In the genomic region with DNA sequence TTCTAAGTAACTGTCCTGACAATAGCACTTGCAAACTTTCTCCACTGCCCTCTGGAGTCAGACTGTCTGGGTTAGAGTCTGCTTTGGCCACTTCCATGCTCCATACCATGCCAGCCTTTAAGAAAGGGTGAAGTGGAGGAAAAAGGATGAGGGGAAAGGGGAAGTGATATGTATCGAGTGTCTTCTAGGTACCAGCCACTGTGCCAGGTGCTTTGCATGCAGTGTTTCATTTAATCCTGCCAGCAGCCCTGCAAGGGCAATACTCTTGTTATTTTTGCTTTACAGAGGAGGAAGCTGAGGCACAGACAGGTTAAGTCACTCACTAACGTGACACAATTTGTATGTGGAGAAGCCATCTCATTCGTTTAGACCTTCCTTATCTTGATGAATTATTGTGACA, we compare ENCODE assay signal across 13 cellular contexts.
DNase-seq lines count a peak whose midpoint lies in the region; ATAC-seq and TF ChIP-seq lines count a peak whose summit lies in the region.
"Had no signal": no experiment of that assay in that cellular context is flagged by ENCODE, and none has a peak within 500 bp of the region (broad histone marks: within the 10 kb centered on the region; RNA-seq: fewer than 3 reads in every experiment).

No MANE protein-coding gene starts in this region.

- DNase-seq in RWPE1 (ENCODE audit: low spot score) (no peak), T-helper 1 cell (no peak), NOMO-1 (lab: John Stamatoyannopoulos, UW; ENCODE audit: unreplicated experiment in 2 of 2) (no peak)
- DNase-seq in stimulated activated naive CD4-positive, alpha-beta T cell treated with Interleukin-2 at 50 U/mL for 16 hours (lab: John Stamatoyannopoulos, UW): no peak
- DNase-seq: central memory CD4-positive, alpha-beta T cell; NCI-H774 had no signal

- H3K36me3 ChIP-seq in ACC112 (ENCODE audit: insufficient read depth, low read length): no peaks in the 10 kb centered on the region

- TF ChIP-seq CTCF in RWPE1 (conservative IDR thresholded peaks at IDR 0.05; ENCODE audit: low read depth): no peak

- no peaks in the 10 kb centered on the region for H3K79me2 ChIP-seq in ACC112 (ENCODE audit: control insufficient read depth, insufficient read depth, low read length, unreplicated experiment)

- ATAC-seq in GM19455 (IDR thresholded peaks at IDR 0.05; ENCODE audit: unreplicated experiment) (peak; percentile 30), HG02870 (IDR thresholded peaks at IDR 0.05; ENCODE audit: unreplicated experiment) (peak; percentile 8), HG03575 (IDR thresholded peaks at IDR 0.05; ENCODE audit: extremely low read depth, insufficient number of reproducible peaks, low FRiP score, unreplicated experiment) (peak; percentile 15)
- ATAC-seq: activated T-helper 17 cell treated with anti-CD3 and anti-CD28 coated beads, Interleukin-2, amount 50 U/mL, for 72 hours; SK-N-SH treated with all-trans-retinoic acid at 6 μM for 48 hours had no signal

- H2AFZ ChIP-seq in ACC112 (ENCODE audit: low read length, unreplicated experiment): no peak overlapping the region

- H3K27ac ChIP-seq in ACC112 (ENCODE audit: low read depth, low read length) (peak overlapping the region; percentile 78), RWPE1 (no peak overlapping the region)
- H3K27ac ChIP-seq: 22Rv1 had no signal

- no peak overlapping the region for H3K4me3 ChIP-seq in ACC112 (ENCODE audit: low read depth, low read length)

- POLR2A ChIA-PET in RWPE1 (lab: Yijun Ruan, JAX; ENCODE audit: low non-redundant PET): no interaction called here

- H3K27me3 ChIP-seq in ACC112 (ENCODE audit: insufficient read depth, low read length): no peaks in the 10 kb centered on the region

- peaks cover 29% of the 10 kb centered on the region for H3K4me1 ChIP-seq in ACC112 (ENCODE audit: control insufficient read depth, insufficient read depth, low read length, unreplicated experiment)

- CTCF ChIA-PET in RWPE1 (lab: Yijun Ruan, JAX): interaction anchor here (0.5 to 0.6 kb wide), 2 partner anchors 96 to 649 kb away, joined by 3 read pairs; no protein-coding TSS in a partner anchor
